ENCODE assay signal across 28 cellular contexts in the genomic region with DNA sequence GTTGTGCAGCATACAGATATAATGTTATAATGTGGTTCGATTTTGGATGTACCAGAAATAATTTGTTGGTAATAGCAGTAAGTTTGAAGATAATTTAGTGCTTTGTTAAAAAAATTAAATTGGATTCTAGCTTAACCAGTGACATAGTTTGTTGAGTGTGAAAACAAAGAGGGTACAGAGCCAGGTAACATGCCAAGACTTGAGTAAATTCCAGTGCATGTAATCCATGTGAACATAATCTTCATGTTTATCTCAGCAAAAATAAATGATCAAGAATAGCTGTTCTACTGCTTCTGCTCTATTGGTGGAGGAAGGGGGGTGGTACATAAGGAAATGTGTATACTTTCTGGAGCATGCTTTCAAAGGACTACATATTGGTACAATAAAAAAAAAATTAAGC.
"Had no signal": no experiment of that assay in that cellular context is flagged by ENCODE, and none has a peak within 500 bp of the region (broad histone marks: within the 10 kb centered on the region; RNA-seq: fewer than 3 reads in every experiment).

No MANE protein-coding gene starts in this region.

- H3K9me3 ChIP-seq: heart right ventricle, left ventricle myocardium inferior, pancreas, prostate gland, suprapubic skin, thoracic aorta, tibial artery, upper lobe of right lung had no signal

- H3K27me3 Mint-ChIP-seq: stimulated activated naive CD8-positive, alpha-beta T cell treated with anti-CD3 and anti-CD28 coated beads, Interleukin-15, Interleukin-2, amounts not matched to agents 100 ng/mL and 50 ng/mL, for 24 hours had no signal

- H3K36me3 ChIP-seq: heart right ventricle, left ventricle myocardium inferior, pancreas, prostate gland, suprapubic skin, thoracic aorta, tibial artery, upper lobe of right lung had no signal

- DNase-seq: heart right ventricle; left ventricle myocardium inferior; naive thymus-derived CD8-positive, alpha-beta T cell; nucleus accumbens; pancreas; posterior cingulate gyrus; retina; right cardiac atrium; stimulated activated CD4-positive, alpha-beta T cell treated with anti-CD3 and anti-CD28 coated beads, Interleukin-12 subunit alpha, Interleukin-12 subunit beta, amount 100 ng/mL, for 4 hours; stimulated activated CD4-positive, alpha-beta T cell treated with anti-CD3 and anti-CD28 coated beads, Interleukin-15, amount 100 ng/mL, for 24 hours; stimulated activated CD4-positive, alpha-beta T cell treated with anti-CD3 and anti-CD28 coated beads, Interleukin-4, amount 100 ng/mL, for 24 hours; stimulated activated naive CD4-positive, alpha-beta T cell; tibial artery; trophoblast cell; upper lobe of right lung had no signal

- H3K36me3 Mint-ChIP-seq: memory B cell; stimulated activated effector memory CD8-positive, alpha-beta T cell treated with anti-CD3 and anti-CD28 coated beads, Interleukin-12 subunit alpha, Interleukin-12 subunit beta, amount 100 ng/mL, for 72 hours had no signal

- H3K27me3 ChIP-seq: heart right ventricle, hepatocyte, pancreas, suprapubic skin, tibial artery, upper lobe of right lung had no signal

- H3K27ac ChIP-seq: heart right ventricle, hepatocyte, left ventricle myocardium inferior, pancreas, prostate gland, skin epidermis, suprapubic skin, thoracic aorta, tibial artery, upper lobe of right lung had no signal

- H3K4me1 Mint-ChIP-seq: memory B cell; naive thymus-derived CD8-positive, alpha-beta T cell; neural crest cell; stimulated activated effector memory CD8-positive, alpha-beta T cell treated with anti-CD3 and anti-CD28 coated beads, Interleukin-12 subunit alpha, Interleukin-12 subunit beta, amount 100 ng/mL, for 72 hours had no signal

- FAIRE-seq: pancreas, urothelium cell line had no signal

- H3K9me3 Mint-ChIP-seq: memory B cell; naive thymus-derived CD8-positive, alpha-beta T cell; nephron; neural crest cell; stimulated activated effector memory CD8-positive, alpha-beta T cell treated with anti-CD3 and anti-CD28 coated beads, Interleukin-12 subunit alpha, Interleukin-12 subunit beta, amount 100 ng/mL, for 72 hours; stimulated activated naive CD8-positive, alpha-beta T cell treated with anti-CD3 and anti-CD28 coated beads, Interleukin-15, Interleukin-2, amounts not matched to agents 100 ng/mL and 50 ng/mL, for 24 hours had no signal

- H3K4me3 ChIP-seq: heart right ventricle, hepatocyte, left ventricle myocardium inferior, lung, pancreas, prostate gland, skin epidermis, suprapubic skin, thoracic aorta, tibial artery, upper lobe of right lung had no signal

- ATAC-seq: heart right ventricle; naive thymus-derived CD8-positive, alpha-beta T cell; pancreas; right cardiac atrium; sciatic nerve; stimulated activated effector memory CD8-positive, alpha-beta T cell treated with anti-CD3 and anti-CD28 coated beads, Interleukin-12 subunit alpha, Interleukin-12 subunit beta, amount 100 ng/mL, for 72 hours; upper lobe of right lung had no signal

- H3K27ac Mint-ChIP-seq: memory B cell; naive thymus-derived CD8-positive, alpha-beta T cell; nephron; stimulated activated effector memory CD8-positive, alpha-beta T cell treated with anti-CD3 and anti-CD28 coated beads, Interleukin-12 subunit alpha, Interleukin-12 subunit beta, amount 100 ng/mL, for 72 hours; stimulated activated naive CD8-positive, alpha-beta T cell treated with anti-CD3 and anti-CD28 coated beads, Interleukin-15, Interleukin-2, amounts not matched to agents 100 ng/mL and 50 ng/mL, for 24 hours had no signal

- H3K4me1 ChIP-seq: pancreas, prostate gland, suprapubic skin, tibial artery, upper lobe of right lung had no signal

- H3K4me3 Mint-ChIP-seq: memory B cell; naive thymus-derived CD8-positive, alpha-beta T cell; nephron; neural crest cell; stimulated activated effector memory CD8-positive, alpha-beta T cell treated with anti-CD3 and anti-CD28 coated beads, Interleukin-12 subunit alpha, Interleukin-12 subunit beta, amount 100 ng/mL, for 72 hours; stimulated activated naive CD8-positive, alpha-beta T cell treated with anti-CD3 and anti-CD28 coated beads, Interleukin-15, Interleukin-2, amounts not matched to agents 100 ng/mL and 50 ng/mL, for 24 hours had no signal
